8 cellular contexts compared by ENCODE assay signal in genomic region chr1:212557739-212558664, GRCh38. TPM values are rescaled to one million over a fixed set of nuclear protein-coding genes. Genes with fewer than 3 reads are reported as not detected.
DNase-seq lines count a peak whose midpoint lies in the region; ATAC-seq and TF ChIP-seq lines count a peak whose summit lies in the region.

No MANE protein-coding gene starts in this region.

- 9 to 40% methylated on average over 9 to 45 of the region's 45 CpGs for WGBS in body of pancreas, 2 donors

- no peaks in the 10 kb centered on the region for H3K27me3 ChIP-seq in KMS-11 (ENCODE audit: insufficient read depth, low read depth)
- no peaks in the 10 kb centered on the region for H3K27me3 ChIP-seq in body of pancreas

- intact Hi-C loops in body of pancreas (cut with DNase I): no loop called here

- no peak; the same call in 1 of the 2 replicates for TF ChIP-seq CTCF in KMS-11 (conservative IDR thresholded peaks at IDR 0.05; ENCODE audit: low read depth, low read length)
- peak in 1 of 7 experiments; percentile 26 for TF ChIP-seq CTCF in body of pancreas (IDR thresholded peaks at IDR 0.05)

- H3K79me2 ChIP-seq in KMS-11 (ENCODE audit: insufficient read depth, low read depth): no peaks in the 10 kb centered on the region

- DNase-seq in EH (ENCODE audit: low read depth) (peak; percentile 47), body of pancreas (peak; percentile 66 to 73 (median 70))
- no peak for DNase-seq in stimulated activated CD4-positive, alpha-beta T cell treated with anti-CD3 and anti-CD28 coated beads, Interleukin-4, amount 100 ng/mL, for 4 hours
- DNase-seq in NK-92 treated with Interleukin-12 subunit alpha and Interleukin-12 subunit beta, amount 100 ng/mL, for 24 hours (lab: John Stamatoyannopoulos, UW): no peak

- H3K4me3 ChIP-seq in KMS-11 (IDR thresholded peaks at IDR 0.05; ENCODE audit: insufficient read depth, low read depth, low read length) (peak overlapping the region; percentile 94), body of pancreas (peak overlapping the region; percentile 6 to 11), iPS-18c (ENCODE audit: insufficient read depth, low read depth, low read length) (peak overlapping the region; percentile 50), skin epidermis (peak overlapping the region; percentile 53 to 93 (median 75))

- H3K4me1 ChIP-seq in KMS-11 (ENCODE audit: low read depth, poor library complexity, severe bottlenecking) (peaks cover 12% of the 10 kb centered on the region), body of pancreas (peaks cover 16% of the 10 kb centered on the region)

- no peaks in the 10 kb centered on the region for H3K36me3 ChIP-seq in KMS-11 (ENCODE audit: insufficient read depth)
- H3K36me3 ChIP-seq in body of pancreas (replicated peaks in 1 of 2; ENCODE audit: insufficient read depth in 1 of 2, low read depth in 2 of 2): no peaks in the 10 kb centered on the region

- H3K4me2 ChIP-seq in KMS-11: peak overlapping the region; percentile 48

- peak overlapping the region; percentile 96 for H3K9ac ChIP-seq in KMS-11

- H4K20me1 ChIP-seq in KMS-11 (ENCODE audit: insufficient read depth): no peaks in the 10 kb centered on the region

- peak overlapping the region; percentile 96 for H2AFZ ChIP-seq in KMS-11 (ENCODE audit: low read depth)

- H3K9me3 ChIP-seq in body of pancreas (no peaks in the 10 kb centered on the region), iPS-18c (ENCODE audit: control insufficient read depth, insufficient read depth, low read length) (no peaks in the 10 kb centered on the region)

- ATAC-seq in GM21576 (IDR thresholded peaks at IDR 0.05; ENCODE audit: unreplicated experiment) (peak; percentile 29), body of pancreas (peak; percentile 68)

- H3K27ac ChIP-seq in KMS-11 (peak overlapping the region; percentile 73), body of pancreas (peak overlapping the region; percentile 66 to 95 (median 90)), skin epidermis (peak overlapping the region; percentile 83 to 100 (median 95))

- no peak for TF ChIP-seq POLR2A in body of pancreas (IDR thresholded peaks at IDR 0.05)

RNA-seq across cellular contexts. Expression of gene ATF3, which starts 50.6 kb away (rescaled TPM):
- 10 to 100 TPM in 1 of 2 donors, 1 to 10 TPM in 1; 8.6 to 27.0 TPM for total RNA-seq in body of pancreas

Comparison
In these comparisons a context has a peak if more than half of its experiments do, and no peak if none do; other contexts are left out.
1. DNase-seq: peak in EH (single experiment) and body of pancreas (4 of 4); none in stimulated activated CD4-positive, alpha-beta T cell treated with anti-CD3 and anti-CD28 coated beads, Interleukin-4, amount 100 ng/mL, for 4 hours (0 of 2) and NK-92 treated with Interleukin-12 subunit alpha and Interleukin-12 subunit beta, amount 100 ng/mL, for 24 hours (single experiment).
2. H3K4me3 ChIP-seq: peak in every context shown above with its lines; median percentile 94 in KMS-11; 75 in skin epidermis; 50 in iPS-18c; 8 in body of pancreas.
3. Peak in every context shown above with its lines, with median percentiles within 50 percentile points of each other: H3K27ac ChIP-seq.